ENCODE assay signal across 17 cellular contexts in genomic region chr3:141039573-141039972, GRCh38. TPM values are rescaled to one million over a fixed set of nuclear protein-coding genes. Genes with fewer than 3 reads are reported as not detected.
"Had no signal": no experiment of that assay in that cellular context is flagged by ENCODE, and none has a peak within 500 bp of the region (broad histone marks: within the 10 kb centered on the region; RNA-seq: fewer than 3 reads in every experiment).

No MANE protein-coding gene starts in this region.

- H3K4me3 ChIP-seq: sigmoid colon, suprapubic skin had no signal

- H3K9me3 ChIP-seq: sigmoid colon, suprapubic skin had no signal

- H3K27ac ChIP-seq: sigmoid colon, suprapubic skin had no signal

- DNase-seq: activated T-cell treated with anti-CD3 and anti-CD28 coated beads, Interleukin-2, amount 50 U/mL, for 1 hour; central memory CD4-positive, alpha-beta T cell; cortex of kidney; effector memory CD8-positive, alpha-beta T cell; immature natural killer cell; left cardiac atrium; mammary epithelial cell; sigmoid colon; stimulated activated CD4-positive, alpha-beta T cell treated with anti-CD3 and anti-CD28 coated beads, Interleukin-12 subunit alpha, Interleukin-12 subunit beta, amount 100 ng/mL, for 4 hours; stimulated activated CD4-positive, alpha-beta T cell treated with anti-CD3 and anti-CD28 coated beads, Interleukin-2, amount 100 ng/mL, for 48 hours; stimulated activated naive CD8-positive, alpha-beta T cell treated with anti-CD3 and anti-CD28 coated beads, Interleukin-15, Interleukin-2, amounts not matched to agents 100 U/mL and 50 U/mL, for 24 hours; T-helper 2 cell had no signal

- H3K36me3 ChIP-seq: sigmoid colon, suprapubic skin had no signal

- H3K27me3 ChIP-seq: sigmoid colon had no signal

- FAIRE-seq: TTC549 had no signal

RNA-seq across cellular contexts. Expression of gene SPSB4, which starts 11.6 kb away (rescaled TPM):
- total RNA-seq: fibroblast of villous mesenchyme; mammary epithelial cell; natural killer cell treated with Interleukin-12 subunit alpha and Interleukin-12 subunit beta and Interleukin-15 and Interleukin-18, amount 100 ng/mL, for 72 hours; pulmonary artery endothelial cell had no signal
